In genomic region chr1:165917166-165917565, GRCh38 we compare ENCODE assay signal across 28 cellular contexts.
"Had no signal": no experiment of that assay in that cellular context is flagged by ENCODE, and none has a peak within 500 bp of the region (broad histone marks: within the 10 kb centered on the region; RNA-seq: fewer than 3 reads in every experiment).

No MANE protein-coding gene starts in this region.

- H3K27me3 Mint-ChIP-seq: stimulated activated memory B cell treated with anti-CD40 and anti-IgM and Interleukin-4, amounts not matched to agents 10 μg/mL and 1 μg/mL and 100 μg/mL, for 72 hours; stimulated activated naive B cell treated with anti-CD40 and anti-IgM and Interleukin-4, amounts not matched to agents 10 μg/mL and 1 μg/mL and 100 μg/mL, for 72 hours; stimulated activated naive CD8-positive, alpha-beta T cell treated with anti-CD3 and anti-CD28 coated beads, Interleukin-15, amount 100 ng/mL, for 72 hours; stimulated activated naive CD8-positive, alpha-beta T cell treated with anti-CD3 and anti-CD28 coated beads, Interleukin-15, Interleukin-2, amounts not matched to agents 100 ng/mL and 50 ng/mL, for 24 hours; type B pancreatic cell had no signal

- H3K9me3 ChIP-seq: stomach, suprapubic skin, testis, thoracic aorta, thyroid gland, tibial artery, tibial nerve, transverse colon, upper lobe of left lung, upper lobe of right lung, uterus, vagina had no signal

- H3K27me3 ChIP-seq: stomach, suprapubic skin, testis, thyroid gland, tibial artery, tibial nerve, transverse colon, upper lobe of left lung, upper lobe of right lung, uterus, vagina had no signal

- ATAC-seq: stimulated activated effector memory CD8-positive, alpha-beta T cell treated with anti-CD3 and anti-CD28 coated beads, Interleukin-12 subunit alpha, Interleukin-12 subunit beta, amount 100 ng/mL, for 72 hours; stimulated activated memory B cell treated with anti-CD40 and anti-IgM and Interleukin-4, amounts not matched to agents 10 μg/mL and 1 μg/mL and 100 μg/mL, for 72 hours; stimulated activated naive B cell treated with anti-CD40 and anti-IgM and Interleukin-4, amounts not matched to agents 10 μg/mL and 1 μg/mL and 100 μg/mL, for 72 hours; stimulated activated naive CD8-positive, alpha-beta T cell treated with anti-CD3 and anti-CD28 coated beads, Interleukin-15, amount 100 ng/mL, for 72 hours; stimulated activated naive CD8-positive, alpha-beta T cell treated with anti-CD3 and anti-CD28 coated beads, Interleukin-15, Interleukin-2, amounts not matched to agents 100 U/mL and 50 U/mL, for 24 hours; upper lobe of right lung had no signal

- H3K9me3 Mint-ChIP-seq: stimulated activated effector memory CD8-positive, alpha-beta T cell treated with anti-CD3 and anti-CD28 coated beads, Interleukin-12 subunit alpha, Interleukin-12 subunit beta, amount 100 ng/mL, for 72 hours; stimulated activated memory B cell treated with anti-CD40 and anti-IgM and Interleukin-4, amounts not matched to agents 10 μg/mL and 1 μg/mL and 100 μg/mL, for 72 hours; stimulated activated naive B cell treated with anti-CD40 and anti-IgM and Interleukin-4, amounts not matched to agents 10 μg/mL and 1 μg/mL and 100 μg/mL, for 72 hours; stimulated activated naive CD8-positive, alpha-beta T cell treated with anti-CD3 and anti-CD28 coated beads, Interleukin-15, amount 100 ng/mL, for 72 hours; stimulated activated naive CD8-positive, alpha-beta T cell treated with anti-CD3 and anti-CD28 coated beads, Interleukin-15, Interleukin-2, amounts not matched to agents 100 ng/mL and 50 ng/mL, for 24 hours; type B pancreatic cell had no signal

- H3K4me1 Mint-ChIP-seq: stimulated activated naive CD8-positive, alpha-beta T cell treated with anti-CD3 and anti-CD28 coated beads, Interleukin-15, amount 100 ng/mL, for 72 hours had no signal

- H3K4me1 ChIP-seq: testis, thyroid gland, upper lobe of right lung, uterus, vagina had no signal

- DNase-seq: stimulated activated CD4-positive, alpha-beta T cell treated with anti-CD3 and anti-CD28 coated beads, Interleukin-2, amount 100 ng/mL, for 48 hours; stimulated activated CD4-positive, alpha-beta T cell treated with anti-CD3 and anti-CD28 coated beads, Interleukin-4, amount 100 ng/mL, for 1 hour; stimulated activated CD4-positive, alpha-beta T cell treated with anti-CD3 and anti-CD28 coated beads, Interleukin-4, amount 100 ng/mL, for 24 hours; stimulated activated CD4-positive, alpha-beta T cell treated with anti-CD3 and anti-CD28 coated beads, Interleukin-4, amount 100 ng/mL, for 4 hours; stimulated activated CD8-positive, alpha-beta memory T cell treated with anti-CD3 and anti-CD28 coated beads, Interleukin-4, amount 100 ng/mL, for 48 hours; stimulated activated naive B cell treated with anti-CD40 and anti-IgM and Interleukin-4, amounts not matched to agents 10 μg/mL and 1 μg/mL and 100 μg/mL, for 72 hours; stimulated activated naive CD4-positive, alpha-beta T cell; stimulated activated naive CD4-positive, alpha-beta T cell treated with Interleukin-2 at 50 U/mL for 16 hours; stimulated activated naive CD8-positive, alpha-beta T cell treated with anti-CD3 and anti-CD28 coated beads, Interleukin-15, amount 100 ng/mL, for 72 hours; stimulated activated naive CD8-positive, alpha-beta T cell treated with anti-CD3 and anti-CD28 coated beads, Interleukin-15, Interleukin-2, amounts not matched to agents 100 U/mL and 50 U/mL, for 24 hours; stomach; substantia nigra; testis; thyroid gland; tibial artery; transverse colon; trophoblast cell; upper lobe of left lung; upper lobe of right lung; uterus had no signal

- H3K4me3 Mint-ChIP-seq: stimulated activated effector memory CD8-positive, alpha-beta T cell treated with anti-CD3 and anti-CD28 coated beads, Interleukin-12 subunit alpha, Interleukin-12 subunit beta, amount 100 ng/mL, for 72 hours; stimulated activated memory B cell treated with anti-CD40 and anti-IgM and Interleukin-4, amounts not matched to agents 10 μg/mL and 1 μg/mL and 100 μg/mL, for 72 hours; stimulated activated naive B cell treated with anti-CD40 and anti-IgM and Interleukin-4, amounts not matched to agents 10 μg/mL and 1 μg/mL and 100 μg/mL, for 72 hours; stimulated activated naive CD8-positive, alpha-beta T cell treated with anti-CD3 and anti-CD28 coated beads, Interleukin-15, amount 100 ng/mL, for 72 hours; stimulated activated naive CD8-positive, alpha-beta T cell treated with anti-CD3 and anti-CD28 coated beads, Interleukin-15, Interleukin-2, amounts not matched to agents 100 ng/mL and 50 ng/mL, for 24 hours; type B pancreatic cell had no signal

- H3K27ac Mint-ChIP-seq: stimulated activated effector memory CD8-positive, alpha-beta T cell treated with anti-CD3 and anti-CD28 coated beads, Interleukin-12 subunit alpha, Interleukin-12 subunit beta, amount 100 ng/mL, for 72 hours; stimulated activated memory B cell treated with anti-CD40 and anti-IgM and Interleukin-4, amounts not matched to agents 10 μg/mL and 1 μg/mL and 100 μg/mL, for 72 hours; stimulated activated naive B cell treated with anti-CD40 and anti-IgM and Interleukin-4, amounts not matched to agents 10 μg/mL and 1 μg/mL and 100 μg/mL, for 72 hours; stimulated activated naive CD8-positive, alpha-beta T cell treated with anti-CD3 and anti-CD28 coated beads, Interleukin-15, Interleukin-2, amounts not matched to agents 100 ng/mL and 50 ng/mL, for 24 hours; type B pancreatic cell had no signal

- H3K27ac ChIP-seq: suprapubic skin, testis, thoracic aorta, thyroid gland, tibial artery, tibial nerve, transverse colon, upper lobe of left lung, upper lobe of right lung, uterus, vagina had no signal

- H3K4me3 ChIP-seq: stomach, suprapubic skin, testis, thoracic aorta, thyroid gland, tibial artery, tibial nerve, transverse colon, upper lobe of left lung, upper lobe of right lung, uterus, vagina had no signal

- H3K36me3 Mint-ChIP-seq: stimulated activated effector memory CD8-positive, alpha-beta T cell treated with anti-CD3 and anti-CD28 coated beads, Interleukin-12 subunit alpha, Interleukin-12 subunit beta, amount 100 ng/mL, for 72 hours; stimulated activated memory B cell treated with anti-CD40 and anti-IgM and Interleukin-4, amounts not matched to agents 10 μg/mL and 1 μg/mL and 100 μg/mL, for 72 hours; type B pancreatic cell had no signal

- H3K36me3 ChIP-seq: stomach, suprapubic skin, thoracic aorta, thyroid gland, tibial artery, tibial nerve, transverse colon, upper lobe of left lung, upper lobe of right lung, uterus, vagina had no signal
